9 cellular contexts compared by ENCODE assay signal in genomic region chr1:62686822-62687221, GRCh38. TPM values are rescaled to one million over a fixed set of nuclear protein-coding genes. Genes with fewer than 3 reads are reported as not detected.
DNase-seq lines count a peak whose midpoint lies in the region; ATAC-seq and TF ChIP-seq lines count a peak whose summit lies in the region.
"Had no signal": no experiment of that assay in that cellular context is flagged by ENCODE, and none has a peak within 500 bp of the region (broad histone marks: within the 10 kb centered on the region; RNA-seq: fewer than 3 reads in every experiment).

No MANE protein-coding gene starts in this region.

- H3K9me3 ChIP-seq in Caco-2 (no peaks in the 10 kb centered on the region), NT2/D1 (ENCODE audit: insufficient read depth, low read length) (no peaks in the 10 kb centered on the region), mucosa of descending colon (no peaks in the 10 kb centered on the region)

- H3K36me3 ChIP-seq in Caco-2 (ENCODE audit: control insufficient read depth, insufficient read depth, low read length), result no peaks in the 10 kb centered on the region; the same call in 1 of the 2 replicates
- peaks cover 11% of the 10 kb centered on the region for H3K36me3 ChIP-seq in NT2/D1 (ENCODE audit: insufficient read depth, insufficient read length, low read length)
- H3K36me3 ChIP-seq in mucosa of descending colon (ENCODE audit: low read depth), result no peaks in the 10 kb centered on the region

- H3K27ac ChIP-seq in dorsolateral prefrontal cortex, result peak overlapping the region in 27 of 59 donors; percentile 49 to 94 (median 84)

- no peak for DNase-seq in Caco-2
- no peak for DNase-seq in NT2/D1 (ENCODE audit: low read depth, low spot score)
- no peak for DNase-seq in dorsolateral prefrontal cortex
- no peak for DNase-seq in neural crest cell (ENCODE audit: low read depth, low spot score)
- no peak for DNase-seq in NCI-H1436 (lab: John Stamatoyannopoulos, UW)
- no peak for DNase-seq in mucosa of descending colon
- DNase-seq in foreskin melanocyte, result no peak
- DNase-seq: NCI-H526 treated with DMSO at 0.1 percent for 48 hours had no signal

- H3K27ac Mint-ChIP-seq in Caco-2 (ENCODE audit: unreplicated experiment) (no peak overlapping the region), neural crest cell (ENCODE audit: unreplicated experiment) (no peak overlapping the region)

- POLR2A ChIA-PET in Caco-2 (lab: Charles Lee), result no interaction called here

- H3K36me3 Mint-ChIP-seq in Caco-2 (ENCODE audit: insufficient read depth, unreplicated experiment) (peaks cover 7% of the 10 kb centered on the region), neural crest cell (ENCODE audit: low read depth) (peaks cover 2% of the 10 kb centered on the region)

- H3K4me1 ChIP-seq in Caco-2 (peaks cover 21% of the 10 kb centered on the region), NT2/D1 (ENCODE audit: insufficient read depth, insufficient read length) (peaks cover 4% of the 10 kb centered on the region), mucosa of descending colon (ENCODE audit: low read depth) (peaks cover 30% of the 10 kb centered on the region)

- H3K4me3 ChIP-seq in Caco-2 (ENCODE audit: low read depth, low read length) (peak overlapping the region; percentile 80), NT2/D1 (ENCODE audit: insufficient read length, low read depth) (peak overlapping the region; percentile 73), dorsolateral prefrontal cortex (peak overlapping the region; percentile 58 to 94 (median 81)), mucosa of descending colon (no peak overlapping the region)

- CTCF ChIA-PET in Caco-2 (lab: Charles Lee), result no interaction called here

- ATAC-seq in GM18520 (IDR thresholded peaks at IDR 0.05; ENCODE audit: unreplicated experiment) (no peak), mucosa of descending colon (no peak)

- H3K9me3 Mint-ChIP-seq in Caco-2 (ENCODE audit: unreplicated experiment) (no peaks in the 10 kb centered on the region), neural crest cell (no peaks in the 10 kb centered on the region)

- BruUV-seq in Caco-2 (replicated peaks; lab: Mats Ljungman, UMichigan), result no TSS peak

- H3K27me3 Mint-ChIP-seq in Caco-2 (ENCODE audit: insufficient read depth, unreplicated experiment) (no peaks in the 10 kb centered on the region), neural crest cell (ENCODE audit: low read depth) (no peaks in the 10 kb centered on the region)

- H3K27me3 ChIP-seq in Caco-2 (replicated peaks; ENCODE audit: control insufficient read depth, insufficient read depth, low read length) (no peaks in the 10 kb centered on the region), NT2/D1 (ENCODE audit: insufficient read depth, insufficient read length) (no peaks in the 10 kb centered on the region), dorsolateral prefrontal cortex (no peaks in the 10 kb centered on the region)

- intact Hi-C loops in Caco-2 (cut with micrococcal nuclease; ENCODE audit: unreplicated experiment) (no loop called here), dorsolateral prefrontal cortex (cut with DNase I) (loop anchor here (5.0 to 10.0 kb wide), 3 partner anchors 95 to 252 kb away; partner anchors contain the start of genes ATG4C (in 2 of the 2) and USP1 (in 2 of the 2)), mucosa of descending colon (cut with DNase I, micrococcal nuclease) (no loop called here)

- no peak for TF ChIP-seq CTCF in Caco-2 (IDR thresholded peaks at IDR 0.05; ENCODE audit: insufficient read depth in 1 of 2, low read depth in 1 of 2, low read length in 1 of 2, severe bottlenecking in 1 of 2, unreplicated experiment in 1 of 2)
- no peak for TF ChIP-seq CTCF in dorsolateral prefrontal cortex (IDR thresholded peaks at IDR 0.05 in 54 of 56, conservative IDR thresholded peaks at IDR 0.05 in 2 of 56; ENCODE audit: low read depth in 1 of 56, partially characterized antibody in 56 of 56)
- TF ChIP-seq CTCF in neural crest cell (conservative IDR thresholded peaks at IDR 0.05), result no peak
- TF ChIP-seq CTCF in mucosa of descending colon (IDR thresholded peaks at IDR 0.05), result no peak

- H3K4me3 Mint-ChIP-seq in Caco-2 (ENCODE audit: unreplicated experiment), result peak overlapping the region; percentile 94
- peak overlapping the region; percentile 97 for H3K4me3 Mint-ChIP-seq in neural crest cell

- peaks cover 23% of the 10 kb centered on the region for H3K4me1 Mint-ChIP-seq in Caco-2 (ENCODE audit: low read depth, unreplicated experiment)
- H3K4me1 Mint-ChIP-seq in neural crest cell, result peaks cover 57% of the 10 kb centered on the region

- H3K9ac ChIP-seq in NT2/D1 (ENCODE audit: insufficient read length, low read depth), result no peak overlapping the region

RNA-seq across cellular contexts. Expression of gene DOCK7, which starts 1.4 kb away (rescaled TPM):
- total RNA-seq in Caco-2 (2022) (43.6 and 48.9 TPM in 2 replicates), dorsolateral prefrontal cortex (100 to 1,000 TPM in 6 of 120 experiments, 10 to 100 TPM in 114; 39.8 to 134 (median 64.9) TPM), neural crest cell (79.8 and 92.0 TPM in 2 replicates), mucosa of descending colon (10 to 100 TPM; 40.4 to 53.7 (median 41.9) TPM)

Comparison
In these comparisons a context has a peak if more than half of its experiments do, and no peak if none do; other contexts are left out.
1. intact Hi-C loops: an anchor here in dorsolateral prefrontal cortex (5.0 to 10.0 kb wide); none called in Caco-2 and mucosa of descending colon.